ENCODE assay signal across 19 cellular contexts in the genomic region with DNA sequence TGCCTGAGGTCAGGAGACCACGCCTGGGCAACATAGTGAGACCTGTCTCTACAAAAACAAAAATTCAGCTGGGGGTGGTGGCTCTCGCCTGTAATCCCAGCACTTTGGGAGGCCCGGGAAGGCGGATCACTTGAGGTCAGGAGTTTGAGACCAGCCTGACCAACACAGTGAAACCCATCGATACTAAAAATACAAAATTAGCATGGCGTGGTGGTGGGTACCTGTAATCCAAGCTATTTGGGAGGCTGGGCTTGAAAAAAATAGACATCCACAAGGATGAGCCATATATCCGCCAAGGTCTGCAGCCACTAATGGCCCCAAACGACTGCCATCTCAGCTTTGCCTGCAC. TPM values are rescaled to one million over a fixed set of nuclear protein-coding genes. Genes with fewer than 3 reads are reported as not detected.
A peak's percentile ranks its signal among the peaks of the same experiment; 100 is the strongest.
DNase-seq lines count a peak whose midpoint lies in the region; ATAC-seq, FAIRE-seq and TF ChIP-seq lines count a peak whose summit lies in the region.
"Had no signal": no experiment of that assay in that cellular context is flagged by ENCODE, and none has a peak within 500 bp of the region (broad histone marks: within the 10 kb centered on the region; RNA-seq: fewer than 3 reads in every experiment).

No MANE protein-coding gene starts in this region.

- H3K4me2 ChIP-seq in astrocyte (ENCODE audit: low read length): no peak overlapping the region

- H3K36me3 ChIP-seq in astrocyte (ENCODE audit: insufficient read depth, low read length): peaks cover 26% of the 10 kb centered on the region
- H3K36me3 ChIP-seq in pancreas: peaks cover 4 to 26% (median 8%) of the 10 kb centered on the region in 3 donors
- peaks cover 35% of the 10 kb centered on the region for H3K36me3 ChIP-seq in right atrium auricular region

- peaks cover 61% of the 10 kb centered on the region for H3K4me1 Mint-ChIP-seq in activated T-cell treated with anti-CD3 and anti-CD28 coated beads, Interleukin-2, amount 50 U/mL, for 24 hours (ENCODE audit: low read depth)
- H3K4me1 Mint-ChIP-seq in IgD-negative memory B cell (peaks cover 25 to 30% (median 27%) of the 10 kb centered on the region in 3 donors), astrocyte (ENCODE audit: low read depth, unreplicated experiment) (peaks cover 33% of the 10 kb centered on the region), osteocyte (ENCODE audit: unreplicated experiment) (peaks cover 62% of the 10 kb centered on the region)

- H3K27me3 Mint-ChIP-seq in activated T-cell treated with anti-CD3 and anti-CD28 coated beads, Interleukin-2, amount 50 U/mL, for 24 hours: no peaks in the 10 kb centered on the region
- H3K27me3 Mint-ChIP-seq in IgD-negative memory B cell: no peaks in the 10 kb centered on the region
- no peaks in the 10 kb centered on the region for H3K27me3 Mint-ChIP-seq in astrocyte (ENCODE audit: low read depth, unreplicated experiment)
- no peaks in the 10 kb centered on the region for H3K27me3 Mint-ChIP-seq in osteocyte (ENCODE audit: unreplicated experiment)

- peak overlapping the region; percentile 99 for H3K9ac ChIP-seq in astrocyte (ENCODE audit: low read length)
- H3K9ac ChIP-seq: parathyroid adenoma had no signal

- H2AFZ ChIP-seq in astrocyte (ENCODE audit: low read depth, low read length): no peak overlapping the region
- H2AFZ ChIP-seq: parathyroid adenoma had no signal

- H3K36me3 Mint-ChIP-seq in activated T-cell treated with anti-CD3 and anti-CD28 coated beads, Interleukin-2, amount 50 U/mL, for 24 hours (ENCODE audit: low read depth): peaks cover 59% of the 10 kb centered on the region
- H3K36me3 Mint-ChIP-seq in IgD-negative memory B cell: peaks cover 6% of the 10 kb centered on the region
- peaks cover 14% of the 10 kb centered on the region for H3K36me3 Mint-ChIP-seq in astrocyte (ENCODE audit: low read depth, unreplicated experiment)
- peaks cover 24% of the 10 kb centered on the region for H3K36me3 Mint-ChIP-seq in osteocyte (ENCODE audit: unreplicated experiment)

- no peaks in the 10 kb centered on the region for H3K9me3 Mint-ChIP-seq in activated T-cell treated with anti-CD3 and anti-CD28 coated beads, Interleukin-2, amount 50 U/mL, for 24 hours
- H3K9me3 Mint-ChIP-seq in IgD-negative memory B cell (no peaks in the 10 kb centered on the region), astrocyte (ENCODE audit: unreplicated experiment) (no peaks in the 10 kb centered on the region), osteocyte (ENCODE audit: unreplicated experiment) (no peaks in the 10 kb centered on the region)
- H3K9me3 Mint-ChIP-seq: type B pancreatic cell had no signal

- FAIRE-seq in astrocyte (lab: Jason Lieb, UNC) (no peak), pancreas (lab: Jason Lieb, UNC) (no peak)
- FAIRE-seq: GM12891, GM19239 had no signal

- H3K79me2 ChIP-seq in astrocyte (ENCODE audit: insufficient read depth, low read length): peaks cover 39% of the 10 kb centered on the region

- no peaks in the 10 kb centered on the region for H3K27me3 ChIP-seq in astrocyte (ENCODE audit: insufficient read depth, low read length)
- no peaks in the 10 kb centered on the region for H3K27me3 ChIP-seq in pancreas
- H3K27me3 ChIP-seq in right atrium auricular region: no peaks in the 10 kb centered on the region
- H3K27me3 ChIP-seq: foreskin keratinocyte had no signal

- H3K4me3 Mint-ChIP-seq in activated T-cell treated with anti-CD3 and anti-CD28 coated beads, Interleukin-2, amount 50 U/mL, for 24 hours: peak overlapping the region; percentile 95
- H3K4me3 Mint-ChIP-seq in IgD-negative memory B cell (peak overlapping the region in 2 of 4 donors; percentile 17 to 84), astrocyte (ENCODE audit: unreplicated experiment) (peak overlapping the region; percentile 72), osteocyte (ENCODE audit: unreplicated experiment) (no peak overlapping the region)

- no peak for DNase-seq in activated T-cell treated with anti-CD3 and anti-CD28 coated beads, Interleukin-2, amount 50 U/mL, for 24 hours
- no peak for DNase-seq in activated T-cell treated with anti-CD3 and anti-CD28 coated beads for 4 hours
- DNase-seq in astrocyte (ENCODE audit: low read depth): no peak
- DNase-seq in osteocyte (ENCODE audit: extremely low spot score, unreplicated experiment): no peak
- DNase-seq in pancreas: no peak
- DNase-seq in right atrium auricular region (ENCODE audit: low spot score): no peak
- DNase-seq in effector CD4-positive, alpha-beta T cell: no peak
- DNase-seq: activated CD8-positive, alpha-beta memory T cell treated with anti-CD3 and anti-CD28 coated beads, Interleukin-2, amount 50 U/mL, for 4 hours; DND-41; foreskin keratinocyte; mesendoderm; NCI-H2081 treated with DMSO at 0.1 percent for 48 hours; NCI-H748 treated with DMSO at 0.1 percent for 48 hours; SIG-M5 had no signal

- peak overlapping the region; percentile 20 for H3K27ac ChIP-seq in astrocyte (ENCODE audit: low read depth, low read length)
- H3K27ac ChIP-seq in pancreas: no peak overlapping the region
- no peak overlapping the region for H3K27ac ChIP-seq in right atrium auricular region
- H3K27ac ChIP-seq: foreskin keratinocyte, parathyroid adenoma had no signal

- no peak for TF ChIP-seq CTCF in astrocyte (IDR thresholded peaks at IDR 0.05; ENCODE audit: insufficient read depth, low read depth, low read length)
- TF ChIP-seq CTCF in osteocyte (IDR thresholded peaks at IDR 0.05): no peak
- TF ChIP-seq CTCF in pancreas (IDR thresholded peaks at IDR 0.05): no peak
- no peak for TF ChIP-seq CTCF in right atrium auricular region (IDR thresholded peaks at IDR 0.05)

- H3K27ac Mint-ChIP-seq in activated T-cell treated with anti-CD3 and anti-CD28 coated beads, Interleukin-2, amount 50 U/mL, for 24 hours: peak overlapping the region; percentile 99
- H3K27ac Mint-ChIP-seq in IgD-negative memory B cell (peak overlapping the region; percentile 39 to 91 (median 59)), astrocyte (ENCODE audit: unreplicated experiment) (no peak overlapping the region), osteocyte (ENCODE audit: unreplicated experiment) (peak overlapping the region; percentile 7)

- WGBS in pancreas, 2 donors: 97 to 99% methylated on average over 8 of the region's 8 CpGs

- H3K4me1 ChIP-seq in astrocyte (ENCODE audit: insufficient read depth, low read length): peaks cover 40% of the 10 kb centered on the region
- H3K4me1 ChIP-seq in pancreas: peaks cover 10 to 19% (median 11%) of the 10 kb centered on the region in 3 donors
- peaks cover 0 to 59% of the 10 kb centered on the region in 2 donors for H3K4me1 ChIP-seq in right atrium auricular region

- H3K4me3 ChIP-seq in astrocyte (ENCODE audit: insufficient read depth, low read depth, low read length) (no peak overlapping the region), pancreas (no peak overlapping the region), right atrium auricular region (no peak overlapping the region)

- no peaks in the 10 kb centered on the region for H3K9me3 ChIP-seq in astrocyte (ENCODE audit: insufficient read depth, low read depth, low read length)
- H3K9me3 ChIP-seq in pancreas: no peaks in the 10 kb centered on the region
- no peaks in the 10 kb centered on the region for H3K9me3 ChIP-seq in right atrium auricular region

- no peak for ATAC-seq in pancreas
- ATAC-seq: foreskin keratinocyte had no signal

- H4K20me1 ChIP-seq in astrocyte (ENCODE audit: insufficient read depth, low read length): peaks cover 29% of the 10 kb centered on the region

- intact Hi-C loops in pancreas (cut with DNase I): no loop called here

RNA-seq across cellular contexts. Expression of a gene that starts 3.1 kb away (rescaled TPM):
- 2,255 TPM for polyA plus RNA-seq in IgD-negative memory B cell
- 1,194 and 1,329 TPM in 2 replicates for total RNA-seq in astrocyte
- 1,827 and 1,860 TPM in 2 replicates for total RNA-seq in osteocyte
- 1,000 to 10,000 TPM in 5 of 6 donors, 100 to 1,000 TPM in 1; 920 to 1,759 (median 1,167) TPM for total RNA-seq in pancreas
- 1,000 to 10,000 TPM; 1,276 to 1,384 TPM for polyA plus RNA-seq in pancreas
- 1,000 to 10,000 TPM; 1,032 to 1,330 TPM for total RNA-seq in right atrium auricular region

RNA-seq across cellular contexts. Expression of a gene that starts 12.7 kb away (rescaled TPM):
- 111 TPM for polyA plus RNA-seq in IgD-negative memory B cell
- 163 and 171 TPM in 2 replicates for total RNA-seq in astrocyte
- 130 and 132 TPM in 2 replicates for total RNA-seq in osteocyte
- 10 to 100 TPM; 49.3 to 69.6 (median 54.0) TPM for total RNA-seq in pancreas
- polyA plus RNA-seq in pancreas: 100 to 1,000 TPM; 172 to 229 TPM
- total RNA-seq in right atrium auricular region: 10 to 100 TPM; 81.7 to 95.1 TPM

RNA-seq across cellular contexts. Expression of a gene that starts 20.2 kb away (rescaled TPM):
- polyA plus RNA-seq in IgD-negative memory B cell: 6.5 TPM
- total RNA-seq in astrocyte: 101 and 102 TPM in 2 replicates
- 131 and 150 TPM in 2 replicates for total RNA-seq in osteocyte
- total RNA-seq in pancreas: 10 to 100 TPM in 1 of 6 donors, 1 to 10 TPM in 5; 3.1 to 15.0 (median 7.8) TPM
- polyA plus RNA-seq in pancreas: 10 to 100 TPM in 1 of 2 donors, 1 to 10 TPM in 1; 6.8 to 12.8 TPM
- total RNA-seq in right atrium auricular region: 10 to 100 TPM in 1 of 2 donors, 1 to 10 TPM in 1; 7.5 to 12.0 TPM

RNA-seq across cellular contexts. Expression of a gene that starts 26.0 kb away (rescaled TPM):
- polyA plus RNA-seq in IgD-negative memory B cell (579 TPM), pancreas (100 to 1,000 TPM; 104 to 151 TPM)
- total RNA-seq in astrocyte (21.6 and 28.0 TPM in 2 replicates), osteocyte (81.5 and 105 TPM in 2 replicates), pancreas (10 to 100 TPM; 20.2 to 45.6 (median 31.9) TPM), right atrium auricular region (100 to 1,000 TPM; 107 to 202 TPM)

RNA-seq across cellular contexts. Expression of a gene that starts 41.5 kb away (rescaled TPM):
- polyA plus RNA-seq in IgD-negative memory B cell (68.7 TPM), pancreas (10 to 100 TPM; 13.2 to 21.0 TPM)
- total RNA-seq in astrocyte (27.0 and 29.9 TPM in 2 replicates), osteocyte (37.1 and 38.7 TPM in 2 replicates), pancreas (10 to 100 TPM; 15.2 to 23.9 (median 17.5) TPM), right atrium auricular region (10 to 100 TPM; 29.9 to 32.3 TPM)
